In the genomic region with DNA sequence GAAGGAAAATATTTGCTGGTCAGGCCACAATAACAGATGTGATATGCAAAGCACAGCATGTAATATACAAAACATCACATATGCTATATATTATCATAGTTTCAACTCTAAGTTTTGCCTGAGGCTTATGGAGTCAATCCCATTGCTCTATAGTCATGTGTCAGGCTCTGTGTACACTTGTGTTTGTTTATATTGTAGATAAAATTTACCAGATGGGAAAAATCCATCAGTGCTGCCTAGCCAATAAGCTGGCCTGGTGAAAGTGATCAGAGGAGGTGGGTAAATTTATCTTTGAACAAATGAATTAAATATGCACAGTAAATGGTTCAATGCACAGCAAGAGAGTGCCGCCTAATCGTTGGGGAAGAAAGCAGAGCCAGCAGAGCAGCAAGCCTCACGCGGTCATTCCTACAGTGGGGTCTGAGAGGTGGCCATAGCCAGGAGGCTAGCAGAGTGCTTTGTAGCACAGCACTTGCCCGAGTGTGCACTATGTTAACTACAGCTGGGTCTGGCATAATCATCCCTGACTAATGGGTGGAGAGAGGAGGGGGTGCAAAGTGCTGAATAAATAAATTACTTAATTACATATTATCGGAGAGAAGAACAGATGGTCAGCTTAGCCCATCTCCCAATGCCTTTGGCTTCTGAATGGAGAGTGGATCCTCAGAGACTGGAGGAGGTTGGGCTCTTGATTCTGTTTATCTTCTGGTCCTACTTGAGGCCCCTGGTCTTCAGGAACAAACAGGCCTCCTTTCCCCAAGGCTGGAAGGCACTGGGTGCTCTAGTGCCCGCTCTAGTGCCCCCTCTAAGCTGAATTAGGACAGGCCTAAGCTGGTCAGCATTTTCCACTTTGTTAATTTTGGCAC, we compare ENCODE assay signal across 16 cellular contexts.
DNase-seq lines count a peak whose midpoint lies in the region; ATAC-seq and TF ChIP-seq lines count a peak whose summit lies in the region.
"Had no signal": no experiment of that assay in that cellular context is flagged by ENCODE, and none has a peak within 500 bp of the region (broad histone marks: within the 10 kb centered on the region; RNA-seq: fewer than 3 reads in every experiment).

No MANE protein-coding gene starts in this region.

- no peak overlapping the region for H3K14ac ChIP-seq in trophoblast cell (ENCODE audit: low read length)

- H3K4ac ChIP-seq in trophoblast cell (ENCODE audit: low read depth, low read length), result no peak overlapping the region

- no peaks in the 10 kb centered on the region for H3K79me1 ChIP-seq in trophoblast cell (ENCODE audit: low read length)

- no peak overlapping the region for H3K18ac ChIP-seq in trophoblast cell (ENCODE audit: low read length)

- no peak for ATAC-seq in HG02852 (IDR thresholded peaks at IDR 0.05; ENCODE audit: unreplicated experiment)

- H2AFZ ChIP-seq in trophoblast cell (ENCODE audit: insufficient read depth, low read length, poor library complexity), result no peak overlapping the region

- peak; percentile 75 for DNase-seq in HFF-Myc (ENCODE audit: extremely low read depth, low read depth)
- peak; percentile 91 to 97 for DNase-seq in NCI-H524 (lab: John Stamatoyannopoulos, UW)
- peak; percentile 75 for DNase-seq in adipocyte (ENCODE audit: low read depth)
- no peak for DNase-seq in trophoblast cell
- DNase-seq in activated CD4-positive, alpha-beta T cell treated with anti-CD3 and anti-CD28 coated beads for 1 hour, result no peak
- DNase-seq in activated CD4-positive, alpha-beta T cell treated with anti-CD3 and anti-CD28 coated beads, Interleukin-2, amount 10 ng/mL, durations not matched to agents 7 days and 5 days, result no peak
- DNase-seq: activated CD4-positive, alpha-beta memory T cell treated with anti-CD3 and anti-CD28 coated beads, Interleukin-2, amount 10 ng/mL, durations not matched to agents 7 days and 5 days; activated naive CD4-positive, alpha-beta T cell treated with anti-CD3 and anti-CD28 coated beads, Interleukin-2, amount 50 U/mL, for 16 hours; activated T-cell treated with anti-CD3 and anti-CD28 coated beads, Interleukin-2, amount 50 U/mL, for 48 hours; endodermal cell; NCI-H146; OCI-M1; SIG-M5; stimulated activated CD4-positive, alpha-beta T cell treated with anti-CD3 and anti-CD28 coated beads, Interleukin-12 subunit alpha, Interleukin-12 subunit beta, amount 100 ng/mL, for 4 hours had no signal

- H3K4me3 ChIP-seq in HFF-Myc (replicated peaks; ENCODE audit: low read depth, low read length) (no peak overlapping the region), adipocyte (ENCODE audit: low read length) (no peak overlapping the region), trophoblast cell (ENCODE audit: low read depth, low read length) (peak overlapping the region; percentile 21)
- H3K4me3 ChIP-seq: suprapubic skin had no signal

- H4K91ac ChIP-seq in trophoblast cell (ENCODE audit: low read depth, low read length), result no peak overlapping the region

- H3K36me3 ChIP-seq in adipocyte (ENCODE audit: control insufficient read depth, insufficient read depth, low read length, severe bottlenecking), result no peaks in the 10 kb centered on the region
- no peaks in the 10 kb centered on the region for H3K36me3 ChIP-seq in trophoblast cell (ENCODE audit: control insufficient read depth in 1 of 2, insufficient read depth in 2 of 2, low read length in 2 of 2)
- H3K36me3 ChIP-seq: suprapubic skin had no signal

- POLR2A ChIA-PET in activated CD4-positive, alpha-beta T cell treated with anti-CD3 and anti-CD28 coated beads, Interleukin-2, amount 10 ng/mL, durations not matched to agents 7 days and 5 days (lab: Charles Lee), result no interaction called here

- H2BK12ac ChIP-seq in trophoblast cell (ENCODE audit: low read length), result no peak overlapping the region

- H2AK5ac ChIP-seq in trophoblast cell (ENCODE audit: low read length), result no peak overlapping the region

- H3K4me1 ChIP-seq in adipocyte (ENCODE audit: control insufficient read depth, insufficient read depth, low read length), result no peaks in the 10 kb centered on the region
- no peaks in the 10 kb centered on the region for H3K4me1 ChIP-seq in trophoblast cell (ENCODE audit: control insufficient read depth in 1 of 2, insufficient read depth in 2 of 2, low read length in 2 of 2)
- H3K4me1 ChIP-seq: suprapubic skin had no signal

- H3K23ac ChIP-seq in trophoblast cell (ENCODE audit: low read length), result no peak overlapping the region

- no peaks in the 10 kb centered on the region for H3K4me1 Mint-ChIP-seq in activated CD4-positive, alpha-beta T cell treated with anti-CD3 and anti-CD28 coated beads, Interleukin-2, amount 10 ng/mL, durations not matched to agents 7 days and 5 days
- H3K4me1 Mint-ChIP-seq: activated CD4-positive, alpha-beta memory T cell treated with anti-CD3 and anti-CD28 coated beads, Interleukin-2, amount 10 ng/mL, durations not matched to agents 7 days and 5 days; endodermal cell had no signal

- CTCF ChIA-PET in activated CD4-positive, alpha-beta T cell treated with anti-CD3 and anti-CD28 coated beads, Interleukin-2, amount 10 ng/mL, durations not matched to agents 7 days and 5 days (lab: Charles Lee), result no interaction called here

- H3K9me3 ChIP-seq in adipocyte (ENCODE audit: control insufficient read depth, low read length), result peaks cover 4% of the 10 kb centered on the region
- no peaks in the 10 kb centered on the region for H3K9me3 ChIP-seq in trophoblast cell (ENCODE audit: insufficient read depth, low read depth, low read length)

- no peak overlapping the region for H4K12ac ChIP-seq in trophoblast cell (ENCODE audit: low read depth, low read length)

- H3K27ac Mint-ChIP-seq in activated CD4-positive, alpha-beta T cell treated with anti-CD3 and anti-CD28 coated beads, Interleukin-2, amount 10 ng/mL, durations not matched to agents 7 days and 5 days, result no peak overlapping the region
- H3K27ac Mint-ChIP-seq: activated CD4-positive, alpha-beta memory T cell treated with anti-CD3 and anti-CD28 coated beads, Interleukin-2, amount 10 ng/mL, durations not matched to agents 7 days and 5 days; endodermal cell had no signal

- TF ChIP-seq CTCF in HFF-Myc (IDR thresholded peaks at IDR 0.05; ENCODE audit: low read depth, low read length, missing control alignments), result no peak

- H3K9ac ChIP-seq in adipocyte (ENCODE audit: low read length) (no peak overlapping the region), trophoblast cell (ENCODE audit: low read length) (no peak overlapping the region)

- no peaks in the 10 kb centered on the region for H3K9me3 Mint-ChIP-seq in activated CD4-positive, alpha-beta T cell treated with anti-CD3 and anti-CD28 coated beads, Interleukin-2, amount 10 ng/mL, durations not matched to agents 7 days and 5 days
- H3K9me3 Mint-ChIP-seq: endodermal cell had no signal

- H2BK5ac ChIP-seq in trophoblast cell (ENCODE audit: low read depth, low read length, poor library complexity), result no peak overlapping the region

- H3K27me3 ChIP-seq in adipocyte (replicated peaks; ENCODE audit: control insufficient read depth, insufficient read depth, low read length), result no peaks in the 10 kb centered on the region
- no peaks in the 10 kb centered on the region for H3K27me3 ChIP-seq in trophoblast cell (ENCODE audit: insufficient read depth, low read length)
- H3K27me3 ChIP-seq: suprapubic skin had no signal

- no peaks in the 10 kb centered on the region for H3K27me3 Mint-ChIP-seq in activated CD4-positive, alpha-beta T cell treated with anti-CD3 and anti-CD28 coated beads, Interleukin-2, amount 10 ng/mL, durations not matched to agents 7 days and 5 days
- H3K27me3 Mint-ChIP-seq: activated CD4-positive, alpha-beta memory T cell treated with anti-CD3 and anti-CD28 coated beads, Interleukin-2, amount 10 ng/mL, durations not matched to agents 7 days and 5 days had no signal

- H3K79me2 ChIP-seq in trophoblast cell (ENCODE audit: control insufficient read depth, insufficient read depth, low read length, poor library complexity), result no peaks in the 10 kb centered on the region

- H3K4me3 Mint-ChIP-seq in activated CD4-positive, alpha-beta T cell treated with anti-CD3 and anti-CD28 coated beads, Interleukin-2, amount 10 ng/mL, durations not matched to agents 7 days and 5 days, result no peak overlapping the region
- H3K4me3 Mint-ChIP-seq: activated CD4-positive, alpha-beta memory T cell treated with anti-CD3 and anti-CD28 coated beads, Interleukin-2, amount 10 ng/mL, durations not matched to agents 7 days and 5 days; endodermal cell had no signal

- no peak overlapping the region for H2BK120ac ChIP-seq in trophoblast cell (ENCODE audit: insufficient read depth, low read length, poor library complexity)

- no peak overlapping the region for H4K8ac ChIP-seq in trophoblast cell (ENCODE audit: low read depth, low read length)

- no peak overlapping the region for H3K4me2 ChIP-seq in trophoblast cell (ENCODE audit: low read length)

- no CpG with 5 or more reads among the region's 7 CpGs for WGBS in trophoblast cell (ENCODE audit: extremely low coverage, insufficient coverage, insufficient read length)

- no peaks in the 10 kb centered on the region for H3K36me3 Mint-ChIP-seq in activated CD4-positive, alpha-beta T cell treated with anti-CD3 and anti-CD28 coated beads, Interleukin-2, amount 10 ng/mL, durations not matched to agents 7 days and 5 days (ENCODE audit: low read depth)

- no peak overlapping the region for H3K27ac ChIP-seq in trophoblast cell (ENCODE audit: low read depth, low read length)
- H3K27ac ChIP-seq: suprapubic skin had no signal

Comparison
In these comparisons a context has a peak if more than half of its experiments do, and no peak if none do; other contexts are left out.
1. DNase-seq: peak in HFF-Myc (single experiment), NCI-H524 (2 of 2) and adipocyte (single experiment); none in trophoblast cell (0 of 2), activated CD4-positive, alpha-beta T cell treated with anti-CD3 and anti-CD28 coated beads for 1 hour (single experiment) and activated CD4-positive, alpha-beta T cell treated with anti-CD3 and anti-CD28 coated beads, Interleukin-2, amount 10 ng/mL, durations not matched to agents 7 days and 5 days (single experiment).